21 cellular contexts compared by ENCODE assay signal in genomic region chr22:41364955-41365354, GRCh38. TPM values are rescaled to one million over a fixed set of nuclear protein-coding genes. Genes with fewer than 3 reads are reported as not detected.
DNase-seq lines count a peak whose midpoint lies in the region; ATAC-seq and TF ChIP-seq lines count a peak whose summit lies in the region.
"Had no signal": no experiment of that assay in that cellular context is flagged by ENCODE, and none has a peak within 500 bp of the region (broad histone marks: within the 10 kb centered on the region; RNA-seq: fewer than 3 reads in every experiment).

No MANE protein-coding gene starts in this region.

- H3K36me3 ChIP-seq in liver (ENCODE audit: control insufficient read depth in 4 of 4, insufficient read depth in 3 of 4, low read depth in 1 of 4, low read length in 3 of 4) (peaks cover 0 to 3% (median 0%) of the 10 kb centered on the region in 4 donors), upper lobe of left lung (no peaks in the 10 kb centered on the region), Karpas-422 (ENCODE audit: insufficient read depth, low read length) (no peaks in the 10 kb centered on the region)
- H3K36me3 ChIP-seq in CD4-positive, alpha-beta memory T cell (ENCODE audit: insufficient read depth, low read length), result no peaks in the 10 kb centered on the region

- no peaks in the 10 kb centered on the region for H3K9me2 ChIP-seq in Karpas-422 (replicated peaks; ENCODE audit: insufficient read depth, low read length)

- no peak for ATAC-seq in upper lobe of left lung (ENCODE audit: low FRiP score in 2 of 2)

- no peaks in the 10 kb centered on the region for H3K4me1 Mint-ChIP-seq in activated T-helper 1 cell treated with anti-CD3 and anti-CD28 coated beads, Interleukin-12 subunit alpha, Interleukin-12 subunit beta, Interleukin-2, Interleukin-4 antibody, amounts not matched to agents 30 ng/mL and 10 ng/mL and 1 ng/mL, durations not matched to agents 14 hours and 24 hours and 36 hours (ENCODE audit: low read depth)
- peaks cover 0 to 9% (median 2%) of the 10 kb centered on the region in 4 donors for H3K4me1 Mint-ChIP-seq in CD4-positive, alpha-beta memory T cell
- H3K4me1 Mint-ChIP-seq: IgD-negative memory B cell had no signal

- H3K27me3 Mint-ChIP-seq in activated T-helper 1 cell treated with anti-CD3 and anti-CD28 coated beads, Interleukin-12 subunit alpha, Interleukin-12 subunit beta, Interleukin-2, Interleukin-4 antibody, amounts not matched to agents 30 ng/mL and 10 ng/mL and 1 ng/mL, durations not matched to agents 14 hours and 24 hours and 36 hours (ENCODE audit: insufficient read depth), result peaks cover 6% of the 10 kb centered on the region
- no peaks in the 10 kb centered on the region for H3K27me3 Mint-ChIP-seq in CD4-positive, alpha-beta memory T cell

- H3K79me2 ChIP-seq in Karpas-422 (ENCODE audit: low read length), result no peaks in the 10 kb centered on the region

- TF ChIP-seq RAD21 in liver (IDR thresholded peaks at IDR 0.05), result no peak

- no peaks in the 10 kb centered on the region for H4K20me1 ChIP-seq in Karpas-422 (ENCODE audit: insufficient read depth, low read depth, low read length)

- peaks cover 6% of the 10 kb centered on the region for H3K36me3 Mint-ChIP-seq in activated T-helper 1 cell treated with anti-CD3 and anti-CD28 coated beads, Interleukin-12 subunit alpha, Interleukin-12 subunit beta, Interleukin-2, Interleukin-4 antibody, amounts not matched to agents 30 ng/mL and 10 ng/mL and 1 ng/mL, durations not matched to agents 14 hours and 24 hours and 36 hours (ENCODE audit: low read depth)
- no peaks in the 10 kb centered on the region for H3K36me3 Mint-ChIP-seq in CD4-positive, alpha-beta memory T cell
- H3K36me3 Mint-ChIP-seq: CD14-positive monocyte had no signal

- TF ChIP-seq POLR2A in upper lobe of left lung (IDR thresholded peaks at IDR 0.05), result no peak

- TF ChIP-seq EP300 in upper lobe of left lung (IDR thresholded peaks at IDR 0.05), result no peak

- H3K4me1 ChIP-seq in liver (ENCODE audit: control insufficient read depth in 4 of 4, insufficient read depth in 4 of 4, low read length in 3 of 4) (peaks cover 6 to 47% (median 35%) of the 10 kb centered on the region in 4 donors), upper lobe of left lung (peaks cover 25 to 46% (median 35%) of the 10 kb centered on the region in 4 donors), Karpas-422 (ENCODE audit: low read length) (no peaks in the 10 kb centered on the region)
- peaks cover 7% of the 10 kb centered on the region for H3K4me1 ChIP-seq in CD4-positive, alpha-beta memory T cell (ENCODE audit: insufficient read depth, low read length)

- H2AFZ ChIP-seq in Karpas-422 (ENCODE audit: low read length), result no peak overlapping the region

- H3K27me3 ChIP-seq in liver (ENCODE audit: control insufficient read depth in 4 of 4, insufficient read depth in 4 of 4, low read length in 3 of 4) (no peaks in the 10 kb centered on the region), upper lobe of left lung (no peaks in the 10 kb centered on the region), Karpas-422 (ENCODE audit: low read length) (no peaks in the 10 kb centered on the region)
- no peaks in the 10 kb centered on the region for H3K27me3 ChIP-seq in CD4-positive, alpha-beta memory T cell (ENCODE audit: insufficient read depth, low read length)

- no peak overlapping the region for H3K27ac Mint-ChIP-seq in activated T-helper 1 cell treated with anti-CD3 and anti-CD28 coated beads, Interleukin-12 subunit alpha, Interleukin-12 subunit beta, Interleukin-2, Interleukin-4 antibody, amounts not matched to agents 30 ng/mL and 10 ng/mL and 1 ng/mL, durations not matched to agents 14 hours and 24 hours and 36 hours
- H3K27ac Mint-ChIP-seq in CD4-positive, alpha-beta memory T cell, result no peak overlapping the region
- H3K27ac Mint-ChIP-seq: CD14-positive monocyte, IgD-negative memory B cell had no signal

- H3K9me3 ChIP-seq in liver (ENCODE audit: control insufficient read depth in 4 of 4, low read length in 3 of 4) (no peaks in the 10 kb centered on the region), upper lobe of left lung (no peaks in the 10 kb centered on the region), Karpas-422 (ENCODE audit: low read length) (no peaks in the 10 kb centered on the region)
- H3K9me3 ChIP-seq in CD4-positive, alpha-beta memory T cell (ENCODE audit: control insufficient read depth in 1 of 2, low read length in 2 of 2), result no peaks in the 10 kb centered on the region

- H3K4me3 Mint-ChIP-seq in activated T-helper 1 cell treated with anti-CD3 and anti-CD28 coated beads, Interleukin-12 subunit alpha, Interleukin-12 subunit beta, Interleukin-2, Interleukin-4 antibody, amounts not matched to agents 30 ng/mL and 10 ng/mL and 1 ng/mL, durations not matched to agents 14 hours and 24 hours and 36 hours, result no peak overlapping the region
- no peak overlapping the region for H3K4me3 Mint-ChIP-seq in CD4-positive, alpha-beta memory T cell
- H3K4me3 Mint-ChIP-seq: CD14-positive monocyte, IgD-negative memory B cell had no signal

- DNase-seq in G401 (ENCODE audit: low spot score) (peak; percentile 50), NCI-H146 treated with DMSO at 0.1 percent for 48 hours (lab: John Stamatoyannopoulos, UW; ENCODE audit: unreplicated experiment) (peak; percentile 38), upper lobe of left lung (peak in 1 of 2 donors; percentile 22), Karpas-422 (no peak)
- DNase-seq in activated T-helper 1 cell treated with anti-CD3 and anti-CD28 coated beads, Interleukin-12 subunit alpha, Interleukin-12 subunit beta, Interleukin-2, Interleukin-4 antibody, amounts not matched to agents 30 ng/mL and 10 ng/mL and 1 ng/mL, durations not matched to agents 14 hours and 24 hours and 36 hours (ENCODE audit: low spot score), result no peak
- no peak for DNase-seq in CD4-positive, alpha-beta memory T cell
- DNase-seq: ACHN, AML-193, GDM1, GOT3, MM.1S, NCI-H1092, NCI-H1436 treated with DMSO at 0.1 percent for 48 hours, NCI-H2081, NCI-H446 treated with DMSO at 0.1 percent for 48 hours, SHP77 had no signal

- intact Hi-C loops in activated T-helper 1 cell treated with anti-CD3 and anti-CD28 coated beads, Interleukin-12 subunit alpha, Interleukin-12 subunit beta, Interleukin-2, Interleukin-4 antibody, amounts not matched to agents 30 ng/mL and 10 ng/mL and 1 ng/mL, durations not matched to agents 14 hours and 24 hours and 36 hours (cut with micrococcal nuclease), result no loop called here
- intact Hi-C loops in CD4-positive, alpha-beta memory T cell (cut with micrococcal nuclease), result no loop called here

- no peak overlapping the region for H3K9ac ChIP-seq in liver (ENCODE audit: low read depth in 1 of 2, low read length in 2 of 2)
- no peak overlapping the region for H3K9ac ChIP-seq in Karpas-422 (ENCODE audit: low read length)

- no peak for TF ChIP-seq CTCF in liver (IDR thresholded peaks at IDR 0.05; ENCODE audit: low read depth, low read length, missing input control)
- TF ChIP-seq CTCF in upper lobe of left lung (IDR thresholded peaks at IDR 0.05), result no peak

- 33% methylated on average over 8 of the region's 8 CpGs for WGBS in liver
- WGBS in upper lobe of left lung, 2 donors, result 52 to 53% methylated on average over 8 of the region's 8 CpGs

- H3K9me3 Mint-ChIP-seq in activated T-helper 1 cell treated with anti-CD3 and anti-CD28 coated beads, Interleukin-12 subunit alpha, Interleukin-12 subunit beta, Interleukin-2, Interleukin-4 antibody, amounts not matched to agents 30 ng/mL and 10 ng/mL and 1 ng/mL, durations not matched to agents 14 hours and 24 hours and 36 hours, result no peaks in the 10 kb centered on the region
- H3K9me3 Mint-ChIP-seq in CD4-positive, alpha-beta memory T cell, result peaks cover 0 to 1% (median 0%) of the 10 kb centered on the region in 8 donors
- H3K9me3 Mint-ChIP-seq: IgD-negative memory B cell had no signal

- H3K4me3 ChIP-seq in liver (ENCODE audit: low read depth in 1 of 3, low read length in 3 of 3), result no peak overlapping the region
- no peak overlapping the region for H3K4me3 ChIP-seq in upper lobe of left lung
- no peak overlapping the region for H3K4me3 ChIP-seq in Karpas-422 (ENCODE audit: low read length)
- H3K4me3 ChIP-seq in CD4-positive, alpha-beta memory T cell (ENCODE audit: low read length in 2 of 2), result no peak overlapping the region
- H3K4me3 ChIP-seq: SK-N-MC had no signal

- POLR2A ChIA-PET in CD4-positive, alpha-beta memory T cell (lab: Charles Lee; ENCODE audit: partially characterized antibody), result no interaction called here

- H3K27ac ChIP-seq in liver (ENCODE audit: low read depth in 1 of 2, low read length in 2 of 2), result no peak overlapping the region
- H3K27ac ChIP-seq in upper lobe of left lung, result peak overlapping the region in 3 of 4 donors; percentile 30 to 54 (median 37)
- no peak overlapping the region for H3K27ac ChIP-seq in Karpas-422 (ENCODE audit: low read length)
- no peak overlapping the region for H3K27ac ChIP-seq in CD4-positive, alpha-beta memory T cell (ENCODE audit: low read depth, low read length)
- H3K27ac ChIP-seq: HL-60, SK-N-MC had no signal

- in situ Hi-C loops in G401 (cut with HindIII; ENCODE audit: low sequenced_read_pairs), result no loop called here

- CTCF ChIA-PET in CD4-positive, alpha-beta memory T cell (lab: Charles Lee; ENCODE audit: partially characterized antibody), result interaction anchor here (0.6 kb wide), 1 partner anchor 162 kb away, joined by 3 read pairs; no protein-coding TSS in a partner anchor

- no peak overlapping the region for H3K4me2 ChIP-seq in Karpas-422 (ENCODE audit: low read depth, low read length, poor library complexity, severe bottlenecking)

TF ChIP-seq in liver, 16 proteins besides CTCF, POLR2A, EP300 and RAD21:
- TF ChIP-seq HNF4G (IDR thresholded peaks at IDR 0.05) (no peak), RXRA (IDR thresholded peaks at IDR 0.05) (peak; percentile 54 to 73), HNF4A (conservative IDR thresholded peaks at IDR 0.05) (peak; percentile 36 to 56), TAF1 (conservative IDR thresholded peaks at IDR 0.05) (no peak), SP1 (IDR thresholded peaks at IDR 0.05) (peak; percentile 25)
- TF ChIP-seq, protein P1, sequence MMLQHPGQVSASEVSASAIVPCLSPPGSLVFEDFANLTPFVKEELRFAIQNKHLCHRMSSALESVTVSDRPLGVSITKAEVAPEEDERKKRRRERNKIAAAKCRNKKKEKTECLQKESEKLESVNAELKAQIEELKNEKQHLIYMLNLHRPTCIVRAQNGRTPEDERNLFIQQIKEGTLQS (IDR thresholded peaks at IDR 0.05), result no peak

RNA-seq across cellular contexts. Expression of gene TEF, which starts 16.8 kb away (rescaled TPM):
- total RNA-seq in G401 (2014; rRNA removed; shearing (Covaris generic)), result 4.1 and 12.8 TPM in 2 replicates
- 10 to 100 TPM in 1 of 2 donors, 1 to 10 TPM in 1; 8.8 to 16.2 TPM for total RNA-seq in liver
- 10 to 100 TPM in 1 of 2 donors, 1 to 10 TPM in 1; 5.7 to 11.6 TPM for polyA plus RNA-seq in liver
- total RNA-seq in upper lobe of left lung, result 10 to 100 TPM; 12.6 to 41.8 (median 19.4) TPM
- 1.6 and 2.1 TPM in 2 replicates for total RNA-seq in activated T-helper 1 cell treated with anti-CD3 and anti-CD28 coated beads, Interleukin-12 subunit alpha, Interleukin-12 subunit beta, Interleukin-2, Interleukin-4 antibody, amounts not matched to agents 30 ng/mL and 10 ng/mL and 1 ng/mL, durations not matched to agents 14 hours and 24 hours and 36 hours
- 4.4 and 6.8 TPM in 2 replicates for total RNA-seq in Karpas-422 (2014; rRNA removed; shearing (Covaris generic); ENCODE audit: low replicate concordance)
- 1 to 10 TPM; 6.5 to 8.8 TPM for total RNA-seq in CD4-positive, alpha-beta memory T cell
- 1 to 10 TPM; 4.4 to 6.4 TPM for polyA plus RNA-seq in CD4-positive, alpha-beta memory T cell

Comparison
In these comparisons a context has a peak if more than half of its experiments do, and no peak if none do; other contexts are left out.
1. DNase-seq: peak in G401 (single experiment) and NCI-H146 treated with DMSO at 0.1 percent for 48 hours (single experiment); none in activated T-helper 1 cell treated with anti-CD3 and anti-CD28 coated beads, Interleukin-12 subunit alpha, Interleukin-12 subunit beta, Interleukin-2, Interleukin-4 antibody, amounts not matched to agents 30 ng/mL and 10 ng/mL and 1 ng/mL, durations not matched to agents 14 hours and 24 hours and 36 hours (single experiment), Karpas-422 (single experiment) and CD4-positive, alpha-beta memory T cell (0 of 5).
2. H3K27ac ChIP-seq: peak in upper lobe of left lung (3 of 4); none in liver (0 of 2), Karpas-422 (single experiment) and CD4-positive, alpha-beta memory T cell (single experiment).